ENCODE assay signal across 8 cellular contexts in genomic region chr2:231297108-231297908, GRCh38.
A peak's percentile ranks its signal among the peaks of the same experiment; 100 is the strongest.
DNase-seq lines count a peak whose midpoint lies in the region; ATAC-seq, FAIRE-seq and TF ChIP-seq lines count a peak whose summit lies in the region.

No MANE protein-coding gene starts in this region.

- intact Hi-C loops in GM12878 (cut with micrococcal nuclease; ENCODE audit: unreplicated experiment) = loop anchor here (1.0 to 5.0 kb wide), 4 partner anchors 70 to 195 kb away; no protein-coding TSS in a partner anchor
- intact Hi-C loops in vagina (cut with DNase I) = no loop called here

- H3K27ac ChIP-seq in GM12878 (ENCODE audit: control insufficient read depth, insufficient read depth) (no peak overlapping the region), iPS DF 6.9 (ENCODE audit: low read length) (no peak overlapping the region), smooth muscle cell (ENCODE audit: low read depth) (no peak overlapping the region), vagina (no peak overlapping the region)

- no peaks in the 10 kb centered on the region for H3K27me3 ChIP-seq in GM12878 (replicated peaks in 1 of 2; ENCODE audit: control insufficient read depth in 2 of 2, insufficient read depth in 2 of 2, low read length in 1 of 2)
- no peaks in the 10 kb centered on the region for H3K27me3 ChIP-seq in iPS DF 6.9 (ENCODE audit: control insufficient read depth, insufficient read depth, low read length)
- no peaks in the 10 kb centered on the region for H3K27me3 ChIP-seq in smooth muscle cell (ENCODE audit: low read depth)
- H3K27me3 ChIP-seq in vagina = no peaks in the 10 kb centered on the region

- peak; percentile 64 for FAIRE-seq in GM12878 (lab: Jason Lieb, UNC)

- H3K4me3 ChIP-seq in AG04449 (ENCODE audit: low read depth, low read length) (no peak overlapping the region), GM12878 (no peak overlapping the region), iPS DF 6.9 (ENCODE audit: low read length) (no peak overlapping the region), smooth muscle cell (no peak overlapping the region), vagina (no peak overlapping the region)

- H3K4me1 ChIP-seq in GM12878 (ENCODE audit: control insufficient read depth, insufficient read depth, low read length) (peaks cover 40% of the 10 kb centered on the region), iPS DF 6.9 (ENCODE audit: control insufficient read depth, insufficient read depth, low read length) (no peaks in the 10 kb centered on the region), smooth muscle cell (ENCODE audit: low read depth) (no peaks in the 10 kb centered on the region), vagina (no peaks in the 10 kb centered on the region)

- H3K79me2 ChIP-seq in GM12878 (ENCODE audit: control insufficient read depth, insufficient read depth, low read length) (no peaks in the 10 kb centered on the region), smooth muscle cell (ENCODE audit: low read depth) (no peaks in the 10 kb centered on the region)

- RAD21 ChIA-PET in GM12878 (lab: Charles Lee; ENCODE audit: unreplicated experiment) = interaction anchor here (0.9 to 2.9 kb wide), 9 partner anchors 13 to 193 kb away, joined by 3 to 15 read pairs (median 7); partner anchors contain the start of gene B3GNT7

- ATAC-seq in HG02938 (IDR thresholded peaks at IDR 0.05; ENCODE audit: unreplicated experiment) (peak; percentile 45), GM12878 (peak; percentile 81)

- H3F3A ChIP-seq in smooth muscle cell (ENCODE audit: low read depth) = no peaks in the 10 kb centered on the region

- peak; percentile 86 for TF ChIP-seq CTCF in AG04449 (IDR thresholded peaks at IDR 0.05; ENCODE audit: insufficient read depth, low read length, missing control alignments)
- peak; percentile 38 for TF ChIP-seq CTCF in GM12801 (IDR thresholded peaks at IDR 0.05; ENCODE audit: extremely low read depth, insufficient read length)
- peak; percentile 73 to 90 (median 81) for TF ChIP-seq CTCF in GM12878 (IDR thresholded peaks at IDR 0.05 in 2 of 3, conservative IDR thresholded peaks at IDR 0.05 in 1 of 3; ENCODE audit: control insufficient read depth in 2 of 3, extremely low read depth in 1 of 3, insufficient read depth in 1 of 3, low read depth in 3 of 3, low read length in 3 of 3)
- peak; percentile 56 for TF ChIP-seq CTCF in smooth muscle cell (IDR thresholded peaks at IDR 0.05; ENCODE audit: borderline replicate concordance, insufficient read depth, poor library complexity, severe bottlenecking)
- peak in 1 of 3 experiments; percentile 4 for TF ChIP-seq CTCF in vagina (IDR thresholded peaks at IDR 0.05)

- BruUV-seq in GM12878 (replicated peaks; lab: Mats Ljungman, UMichigan) = no TSS peak

- TF ChIP-seq POLR2A in GM12878 (IDR thresholded peaks at IDR 0.05; ENCODE audit: low read depth, low read length) = no peak
- no peak for TF ChIP-seq POLR2A in vagina (IDR thresholded peaks at IDR 0.05)

- SMC1A ChIA-PET in GM12878 (lab: Charles Lee; ENCODE audit: uncharacterized antibody, unreplicated experiment) = interaction anchor here (0.7 to 6.9 kb wide), 16 partner anchors 9 to 193 kb away, joined by 3 to 43 read pairs (median 4); partner anchors contain the start of gene B3GNT7

- H3K4me2 ChIP-seq in GM12878 (ENCODE audit: control insufficient read depth, insufficient read depth) = peak overlapping the region; percentile 28; the same call in 1 of the 2 replicates
- no peak overlapping the region for H3K4me2 ChIP-seq in smooth muscle cell

- CTCF ChIA-PET in AG04449 (lab: Yijun Ruan, JAX) (interaction anchor here (0.6 to 8.2 kb wide), 42 partner anchors 9 to 196 kb away, joined by 3 to 206 read pairs (median 4); no protein-coding TSS in a partner anchor), GM12878 (lab: Yijun Ruan, JAX) (interaction anchor here (0.6 to 7.5 kb wide), 28 partner anchors 9 to 195 kb away, joined by 3 to 82 read pairs (median 4); partner anchors contain the start of gene B3GNT7)

- POLR2A ChIA-PET in AG04449 (lab: Yijun Ruan, JAX) = interaction anchor here (0.6 kb wide), 1 partner anchor 113 kb away, joined by 3 read pairs; no protein-coding TSS in a partner anchor
- POLR2A ChIA-PET in GM12878 (lab: Charles Lee) = interaction anchor here (0.8 to 1.5 kb wide), 3 partner anchors 96 to 103 kb away, joined by 3 to 11 read pairs (median 4); partner anchors contain the start of gene B3GNT7

- H2AFZ ChIP-seq in GM12878 (ENCODE audit: control insufficient read depth, low read depth, low read length) = peak overlapping the region; percentile 88
- no peak overlapping the region for H2AFZ ChIP-seq in smooth muscle cell (ENCODE audit: low read depth)

- in situ Hi-C loops in GM12878 (cut with MboI) = no loop called here

- TF ChIP-seq EP300 in GM12878 (IDR thresholded peaks at IDR 0.05; ENCODE audit: borderline replicate concordance in 1 of 2, control insufficient read depth in 1 of 2, low read depth in 2 of 2, low read length in 2 of 2) = no peak

- H3K36me3 ChIP-seq in GM12878 (ENCODE audit: control insufficient read depth in 2 of 2, insufficient read depth in 2 of 2, low read length in 1 of 2) (no peaks in the 10 kb centered on the region; a peak in 1 of 4 replicates), iPS DF 6.9 (ENCODE audit: control insufficient read depth, insufficient read depth, low read length) (peaks cover 2% of the 10 kb centered on the region; the same call in 1 of the 2 replicates), smooth muscle cell (ENCODE audit: low read depth) (no peaks in the 10 kb centered on the region), vagina (no peaks in the 10 kb centered on the region)

- H3K9me3 ChIP-seq in GM12878 (replicated peaks; ENCODE audit: control insufficient read depth, insufficient read depth, low read length) = no peaks in the 10 kb centered on the region
- H3K9me3 ChIP-seq in iPS DF 6.9 (ENCODE audit: control insufficient read depth, insufficient read depth, low read length) = no peaks in the 10 kb centered on the region
- no peaks in the 10 kb centered on the region for H3K9me3 ChIP-seq in smooth muscle cell (replicated peaks; ENCODE audit: low read depth)
- H3K9me3 ChIP-seq in vagina = no peaks in the 10 kb centered on the region

- TF ChIP-seq RAD21 in GM12878 (IDR thresholded peaks at IDR 0.05; ENCODE audit: insufficient read depth, low read depth, low read length) = peak; percentile 59

- 34% methylated on average over 12 of the region's 12 CpGs for WGBS in GM12878 (ENCODE audit: insufficient coverage, insufficient replicate concordance, low lambda C conversion rate, missing lambda C conversion rate)
- 100% methylated on average over 1 of the region's 12 CpGs for WGBS in iPS DF 6.9 (ENCODE audit: insufficient coverage, insufficient read length)
- 65% methylated on average over 12 of the region's 12 CpGs for WGBS in smooth muscle cell (ENCODE audit: low lambda C conversion rate)

- H3K9ac ChIP-seq in GM12878 (ENCODE audit: control insufficient read depth, insufficient read depth, low read length) (no peak overlapping the region), smooth muscle cell (ENCODE audit: low read depth) (no peak overlapping the region)

- DNase-seq in AG04449 (ENCODE audit: low read depth, low spot score) (no peak), NOMO-1 treated with DMSO at 0.1 percent for 48 hours (lab: John Stamatoyannopoulos, UW; ENCODE audit: unreplicated experiment) (peak; percentile 75), GM12878 (ENCODE audit: low read depth, low spot score) (peak; percentile 36), iPS DF 6.9 (ENCODE audit: low read depth, low spot score) (peak; percentile 35), smooth muscle cell (lab: John Stamatoyannopoulos, UW; ENCODE audit: unreplicated experiment) (no peak), vagina (ENCODE audit: extremely low spot score in 2 of 2) (no peak)

- H4K20me1 ChIP-seq in GM12878 (ENCODE audit: control insufficient read depth, insufficient read depth) (no peaks in the 10 kb centered on the region), smooth muscle cell (ENCODE audit: low read depth) (no peaks in the 10 kb centered on the region)

TF ChIP-seq in GM12878, 131 proteins besides CTCF, POLR2A, EP300 and RAD21 (continues in another document):
- TF ChIP-seq IRF4 (IDR thresholded peaks at IDR 0.05; ENCODE audit: low read depth, low read length) = no peak
- TF ChIP-seq SMARCA5 (IDR thresholded peaks at IDR 0.05) = peak; percentile 54; the same call in 1 of the 2 replicates
- no peak for TF ChIP-seq YBX1 (IDR thresholded peaks at IDR 0.05)
- 0 out of 2 replicates have a peak, but pooled peaks have one; percentile 13 for TF ChIP-seq CREB1 (IDR thresholded peaks at IDR 0.05; ENCODE audit: low read depth)
- TF ChIP-seq RB1 (IDR thresholded peaks at IDR 0.05; ENCODE audit: borderline replicate concordance) = peak; percentile 66; the same call in 1 of the 2 replicates
- TF ChIP-seq CHD2 (IDR thresholded peaks at IDR 0.05; ENCODE audit: borderline replicate concordance, low read depth, low read length) = no peak
- no peak for TF ChIP-seq ZZZ3 (IDR thresholded peaks at IDR 0.05; ENCODE audit: control insufficient read depth, insufficient read length, low read depth)
- TF ChIP-seq RELB (IDR thresholded peaks at IDR 0.05; ENCODE audit: low read depth) = peak; percentile 52
- TF ChIP-seq RELA (IDR thresholded peaks at IDR 0.05; ENCODE audit: borderline replicate concordance, partially characterized antibody) = no peak
- 0 out of 4 replicates have a peak, but pooled peaks of 1 of the 2 experiments have one; percentile 29 for TF ChIP-seq IKZF2 (IDR thresholded peaks at IDR 0.05)
- no peak for TF ChIP-seq EZH2 (IDR thresholded peaks at IDR 0.05; ENCODE audit: borderline replicate concordance, control insufficient read depth, low read depth, low read length)
- TF ChIP-seq MYB (IDR thresholded peaks at IDR 0.05; ENCODE audit: borderline replicate concordance, low read depth, low read length) = no peak
- TF ChIP-seq HDGF (IDR thresholded peaks at IDR 0.05) = 0 out of 2 replicates have a peak, but pooled peaks have one; percentile 55
- no peak for TF ChIP-seq ATF3 (IDR thresholded peaks at IDR 0.05; ENCODE audit: borderline replicate concordance, extremely low read depth, low read depth, low read length)

Comparison
In these comparisons a context has a peak if more than half of its experiments do, and no peak if none do; other contexts are left out.
1. DNase-seq: peak in NOMO-1 treated with DMSO at 0.1 percent for 48 hours (single experiment), GM12878 (single experiment) and iPS DF 6.9 (single experiment); none in AG04449 (single experiment), smooth muscle cell (single experiment) and vagina (0 of 2).